In genomic region chr11:64710418-64711137, GRCh38 we compare ENCODE assay signal across 19 cellular contexts. TPM values are rescaled to one million over a fixed set of nuclear protein-coding genes. Genes with fewer than 3 reads are reported as not detected.
A peak's percentile ranks its signal among the peaks of the same experiment; 100 is the strongest.
DNase-seq lines count a peak whose midpoint lies in the region; ATAC-seq and TF ChIP-seq lines count a peak whose summit lies in the region.
"Had no signal": no experiment of that assay in that cellular context is flagged by ENCODE, and none has a peak within 500 bp of the region (broad histone marks: within the 10 kb centered on the region; RNA-seq: fewer than 3 reads in every experiment).

No MANE protein-coding gene starts in this region.

- intact Hi-C loops in esophagus muscularis mucosa (cut with DNase I), result no loop called here

- peaks cover 0 to 92% (median 45%) of the 10 kb centered on the region in 4 donors for H3K27me3 ChIP-seq in esophagus muscularis mucosa

- H3K27ac ChIP-seq in HEK293 (ENCODE audit: extremely low read depth, low read depth, low read length) (no peak overlapping the region), esophagus muscularis mucosa (replicated peaks in 1 of 4) (no peak overlapping the region)
- H3K27ac ChIP-seq: right atrium auricular region, SJCRH30, WERI-Rb-1 had no signal

- no peak for TF ChIP-seq EP300 in esophagus muscularis mucosa (IDR thresholded peaks at IDR 0.05)

- 55% methylated on average over 13 of the region's 13 CpGs for WGBS in esophagus muscularis mucosa

- H3K4me1 ChIP-seq in HEK293 (ENCODE audit: control insufficient read depth, insufficient read depth, low read length) (no peaks in the 10 kb centered on the region), esophagus muscularis mucosa (peaks cover 9 to 31% (median 21%) of the 10 kb centered on the region in 4 donors)
- H3K4me1 ChIP-seq: SJCRH30 had no signal

- H3K9me3 ChIP-seq in HEK293 (ENCODE audit: control insufficient read depth, insufficient read depth, low read depth, low read length) (no peaks in the 10 kb centered on the region), esophagus muscularis mucosa (no peaks in the 10 kb centered on the region)
- H3K9me3 ChIP-seq: right atrium auricular region, SJCRH30 had no signal

- CTCF ChIA-PET in HEK293 (lab: Yijun Ruan, JAX), result interaction anchor here (0.6 to 4.2 kb wide), 2 partner anchors 22 to 356 kb away, joined by 4 to 30 read pairs; no protein-coding TSS in a partner anchor

- TF ChIP-seq CTCF in HEK293 (tag by site-specific recombination; IDR thresholded peaks at IDR 0.05) (no peak), esophagus muscularis mucosa (IDR thresholded peaks at IDR 0.05) (no peak)

- ATAC-seq in SK-N-SH treated with all-trans-retinoic acid at 6 μM for 48 hours, result peak; percentile 32; the same call in 2 of the 3 replicates
- ATAC-seq: naive thymus-derived CD4-positive, alpha-beta T cell; stimulated activated naive B cell treated with anti-CD40 and anti-IgM and Interleukin-4, amounts not matched to agents 10 μg/mL and 1 μg/mL and 100 μg/mL, for 72 hours had no signal

- H3K4me3 ChIP-seq in HEK293 (ENCODE audit: low read depth, low read length) (no peak overlapping the region), esophagus muscularis mucosa (no peak overlapping the region)
- H3K4me3 ChIP-seq: right atrium auricular region, SJCRH30 had no signal

- H3K36me3 ChIP-seq in HEK293 (ENCODE audit: control insufficient read depth in 2 of 2, insufficient read depth in 1 of 2, low read length in 2 of 2), result no peaks in the 10 kb centered on the region
- no peaks in the 10 kb centered on the region for H3K36me3 ChIP-seq in esophagus muscularis mucosa
- H3K36me3 ChIP-seq: right atrium auricular region, SJCRH30, WERI-Rb-1 had no signal

- POLR2A ChIA-PET in HEK293 (lab: Yijun Ruan, JAX), result no interaction called here

- DNase-seq in fibroblast of peridontal ligament (ENCODE audit: extremely low read depth) (peak; percentile 54), stromal cell of bone marrow (ENCODE audit: low read depth) (peak; percentile 42), C1 segment of cervical spinal cord (lab: John Stamatoyannopoulos, UW) (no peak), esophagus muscularis mucosa (ENCODE audit: extremely low spot score) (no peak)
- no peak for DNase-seq in effector CD8-positive, alpha-beta T cell (lab: John Stamatoyannopoulos, UW)
- DNase-seq: activated gamma-delta T cell; CD4-positive, alpha-beta memory T cell; effector memory CD4-positive, alpha-beta T cell; Karpas-422; naive thymus-derived CD4-positive, alpha-beta T cell; NCI-H2081 treated with DMSO at 0.1 percent for 48 hours; NCI-H82; SJCRH30; stimulated activated CD4-positive, alpha-beta T cell treated with anti-CD3 and anti-CD28 coated beads, Interleukin-4, amount 100 ng/mL, for 1 hour; stimulated activated naive B cell treated with anti-CD40 and anti-IgM and Interleukin-4, amounts not matched to agents 10 μg/mL and 1 μg/mL and 100 μg/mL, for 72 hours; WERI-Rb-1 had no signal

- TF ChIP-seq POLR2A in esophagus muscularis mucosa (IDR thresholded peaks at IDR 0.05; ENCODE audit: low read depth), result no peak

TF ChIP-seq in HEK293, 187 proteins besides CTCF, POLR2A, EP300 and RAD21:
- 0 out of 2 replicates have a peak, but pooled peaks have one; percentile 26 for TF ChIP-seq ATF2 (tag by site-specific recombination; IDR thresholded peaks at IDR 0.05; ENCODE audit: low read depth)
- TF ChIP-seq GLIS1 (tag by site-specific recombination; IDR thresholded peaks at IDR 0.05), result peak; percentile 16; the same call in 1 of the 2 replicates
- TF ChIP-seq ZNF548 (tag by site-specific recombination; IDR thresholded peaks at IDR 0.05), result no peak
- TF ChIP-seq ZNF600 (tag by site-specific recombination; IDR thresholded peaks at IDR 0.05), result 0 out of 2 replicates have a peak, but pooled peaks have one; percentile 25
- no peak for TF ChIP-seq ZFHX2 (tag by site-specific recombination; conservative IDR thresholded peaks at IDR 0.05)
- TF ChIP-seq ZNF423 (tag by site-specific recombination; IDR thresholded peaks at IDR 0.05), result no peak
- peak; percentile 83 for TF ChIP-seq ZBTB48 (tag by site-specific recombination; IDR thresholded peaks at IDR 0.05)
- TF ChIP-seq ZEB2 (tag by site-specific recombination; IDR thresholded peaks at IDR 0.05), result peak; percentile 26; the same call in 1 of the 2 replicates
TF ChIP-seq in HEK293: peak in this region for 5.

TF ChIP-seq in SK-N-SH treated with all-trans-retinoic acid at 6 μM for 48 hours, 23 proteins besides CTCF, POLR2A, EP300 and RAD21 (continues in another document):
- no peak for TF ChIP-seq ARNTL (CRISPR knock-in tag; IDR thresholded peaks at IDR 0.05; ENCODE audit: borderline replicate concordance, low read depth)
- no peak for TF ChIP-seq OSR1 (CRISPR knock-in tag; IDR thresholded peaks at IDR 0.05)
- no peak for TF ChIP-seq CSRNP3 (CRISPR knock-in tag; IDR thresholded peaks at IDR 0.05)
- no peak for TF ChIP-seq PATZ1 (CRISPR knock-in tag; IDR thresholded peaks at IDR 0.05; ENCODE audit: borderline replicate concordance)
- no peak for TF ChIP-seq ZNF70 (CRISPR knock-in tag; IDR thresholded peaks at IDR 0.05)
- TF ChIP-seq CSDC2 (CRISPR knock-in tag; IDR thresholded peaks at IDR 0.05), result no peak
- no peak for TF ChIP-seq CREB5 (CRISPR knock-in tag; IDR thresholded peaks at IDR 0.05; ENCODE audit: low read depth)
- no peak for TF ChIP-seq BACH2 (CRISPR knock-in tag; IDR thresholded peaks at IDR 0.05; ENCODE audit: borderline replicate concordance)
- no peak for TF ChIP-seq TSHZ2 (CRISPR knock-in tag; IDR thresholded peaks at IDR 0.05)
- no peak for TF ChIP-seq ZNF565 (CRISPR knock-in tag; conservative IDR thresholded peaks at IDR 0.05; ENCODE audit: low read depth)
- TF ChIP-seq PPARA (CRISPR knock-in tag; IDR thresholded peaks at IDR 0.05; ENCODE audit: borderline replicate concordance), result no peak
- TF ChIP-seq ZNF8 (CRISPR knock-in tag; IDR thresholded peaks at IDR 0.05), result no peak
- no peak for TF ChIP-seq RARB (CRISPR knock-in tag; IDR thresholded peaks at IDR 0.05)

RNA-seq across cellular contexts. Expression of gene NRXN2, which starts 12.4 kb away (rescaled TPM):
- 10 to 100 TPM in 1 of 4 donors, 1 to 10 TPM in 3; 2.1 to 12.9 (median 4.3) TPM for total RNA-seq in esophagus muscularis mucosa

RNA-seq across cellular contexts. Expression of gene RASGRP2, which starts 33.4 kb away (rescaled TPM):
- total RNA-seq in esophagus muscularis mucosa, result 10 to 100 TPM; 32.8 to 72.8 (median 34.9) TPM

RNA-seq across cellular contexts. Expression of gene PYGM, which starts 49.2 kb away (rescaled TPM):
- 10 to 100 TPM; 18.4 to 57.2 (median 26.3) TPM for total RNA-seq in esophagus muscularis mucosa

Comparison
In these comparisons a context has a peak if more than half of its experiments do, and no peak if none do; other contexts are left out.
1. DNase-seq: peak in fibroblast of peridontal ligament (single experiment) and stromal cell of bone marrow (single experiment); none in C1 segment of cervical spinal cord (0 of 14), effector CD8-positive, alpha-beta T cell (single experiment) and esophagus muscularis mucosa (single experiment).